Comparison of ENCODE assay signal across 21 cellular contexts in the genomic region with DNA sequence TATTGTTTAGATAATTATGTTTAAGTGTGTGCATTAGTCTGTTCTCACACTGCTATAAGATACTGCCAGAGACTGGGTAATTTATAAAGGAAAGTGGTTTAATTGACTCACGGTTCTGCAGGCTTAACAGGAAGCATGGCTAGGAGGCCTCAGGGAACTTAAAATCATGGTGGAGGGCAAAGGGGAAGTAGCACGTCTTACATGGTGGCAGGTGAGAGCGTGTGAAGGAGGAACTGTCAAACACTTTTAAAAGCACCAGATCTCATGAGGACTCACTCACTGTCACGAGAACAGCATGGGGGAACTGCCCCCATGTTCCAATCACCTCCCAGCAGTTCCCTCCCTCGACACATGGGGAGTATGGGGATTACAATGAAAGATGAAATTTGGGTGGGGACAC.
"Had no signal": no experiment of that assay in that cellular context is flagged by ENCODE, and none has a peak within 500 bp of the region (broad histone marks: within the 10 kb centered on the region; RNA-seq: fewer than 3 reads in every experiment).

No MANE protein-coding gene starts in this region.

- H3K9me3 ChIP-seq: suprapubic skin had no signal

- H3K27me3 Mint-ChIP-seq: activated B cell treated with CpG ODN at 0.5 μM for 24 hours; central memory CD8-positive, alpha-beta T cell; naive thymus-derived CD4-positive, alpha-beta T cell; stimulated activated naive CD8-positive, alpha-beta T cell treated with anti-CD3 and anti-CD28 coated beads, Interleukin-15, Interleukin-2, amounts not matched to agents 100 ng/mL and 50 ng/mL, for 24 hours; T-helper 17 cell had no signal

- H3K4me1 Mint-ChIP-seq: activated B cell treated with CpG ODN at 0.5 μM for 24 hours; activated CD4-positive, alpha-beta T cell treated with anti-CD3 and anti-CD28 coated beads, Interleukin-2, amount 10 ng/mL, durations not matched to agents 7 days and 5 days; central memory CD8-positive, alpha-beta T cell; T-helper 17 cell had no signal

- H3K9me3 Mint-ChIP-seq: activated T-helper 1 cell treated with anti-CD3 and anti-CD28 coated beads, Interleukin-12 subunit alpha, Interleukin-12 subunit beta, Interleukin-2, Interleukin-4 antibody, amounts not matched to agents 30 ng/mL and 10 ng/mL and 1 ng/mL, durations not matched to agents 14 hours and 24 hours and 36 hours had no signal

- ATAC-seq: left lung; naive thymus-derived CD4-positive, alpha-beta T cell; right cardiac atrium; T-helper 17 cell had no signal

- H3K36me3 ChIP-seq: brain microvascular endothelial cell, esophagus muscularis mucosa, left lung, suprapubic skin had no signal

- H3K4me3 Mint-ChIP-seq: activated B cell treated with CpG ODN at 0.5 μM for 24 hours; activated CD4-positive, alpha-beta T cell treated with anti-CD3 and anti-CD28 coated beads, Interleukin-2, amount 10 ng/mL, durations not matched to agents 7 days and 5 days; activated T-helper 1 cell treated with anti-CD3 and anti-CD28 coated beads, Interleukin-12 subunit alpha, Interleukin-12 subunit beta, Interleukin-2, Interleukin-4 antibody, amounts not matched to agents 30 ng/mL and 10 ng/mL and 1 ng/mL, durations not matched to agents 14 hours and 24 hours and 36 hours; central memory CD8-positive, alpha-beta T cell; naive thymus-derived CD4-positive, alpha-beta T cell; stimulated activated naive CD8-positive, alpha-beta T cell treated with anti-CD3 and anti-CD28 coated beads, Interleukin-15, Interleukin-2, amounts not matched to agents 100 ng/mL and 50 ng/mL, for 24 hours; T-helper 17 cell had no signal

- H3K27me3 ChIP-seq: brain microvascular endothelial cell, esophagus muscularis mucosa, hepatocyte, left lung, suprapubic skin had no signal

- H3K4me3 ChIP-seq: coronary artery, esophagus muscularis mucosa, hepatocyte, left lung, skin epidermis, suprapubic skin had no signal

- H3K27ac Mint-ChIP-seq: activated B cell treated with CpG ODN at 0.5 μM for 24 hours; activated CD4-positive, alpha-beta T cell treated with anti-CD3 and anti-CD28 coated beads, Interleukin-2, amount 10 ng/mL, durations not matched to agents 7 days and 5 days; activated T-helper 1 cell treated with anti-CD3 and anti-CD28 coated beads, Interleukin-12 subunit alpha, Interleukin-12 subunit beta, Interleukin-2, Interleukin-4 antibody, amounts not matched to agents 30 ng/mL and 10 ng/mL and 1 ng/mL, durations not matched to agents 14 hours and 24 hours and 36 hours; naive thymus-derived CD4-positive, alpha-beta T cell; progenitor cell of endocrine pancreas; stimulated activated naive CD8-positive, alpha-beta T cell treated with anti-CD3 and anti-CD28 coated beads, Interleukin-15, Interleukin-2, amounts not matched to agents 100 ng/mL and 50 ng/mL, for 24 hours; T-helper 17 cell had no signal

- DNase-seq: activated B cell treated with CpG ODN at 0.5 μM for 24 hours; activated CD4-positive, alpha-beta T cell treated with anti-CD3 and anti-CD28 coated beads, Interleukin-2, amount 10 ng/mL, durations not matched to agents 7 days and 5 days; activated naive CD4-positive, alpha-beta T cell; anterior cingulate cortex; brain microvascular endothelial cell; left lung; mammary epithelial cell; naive thymus-derived CD4-positive, alpha-beta T cell; occipital lobe; right cardiac atrium; T-helper 17 cell; trophoblast cell had no signal

- H3K36me3 Mint-ChIP-seq: naive thymus-derived CD4-positive, alpha-beta T cell had no signal

- H3K27ac ChIP-seq: brain microvascular endothelial cell, coronary artery, esophagus muscularis mucosa, hepatocyte, left lung, skin epidermis, suprapubic skin had no signal

- H3K4me1 ChIP-seq: esophagus muscularis mucosa, left lung, suprapubic skin had no signal
